ENCODE assay signal across 16 cellular contexts in the genomic region with DNA sequence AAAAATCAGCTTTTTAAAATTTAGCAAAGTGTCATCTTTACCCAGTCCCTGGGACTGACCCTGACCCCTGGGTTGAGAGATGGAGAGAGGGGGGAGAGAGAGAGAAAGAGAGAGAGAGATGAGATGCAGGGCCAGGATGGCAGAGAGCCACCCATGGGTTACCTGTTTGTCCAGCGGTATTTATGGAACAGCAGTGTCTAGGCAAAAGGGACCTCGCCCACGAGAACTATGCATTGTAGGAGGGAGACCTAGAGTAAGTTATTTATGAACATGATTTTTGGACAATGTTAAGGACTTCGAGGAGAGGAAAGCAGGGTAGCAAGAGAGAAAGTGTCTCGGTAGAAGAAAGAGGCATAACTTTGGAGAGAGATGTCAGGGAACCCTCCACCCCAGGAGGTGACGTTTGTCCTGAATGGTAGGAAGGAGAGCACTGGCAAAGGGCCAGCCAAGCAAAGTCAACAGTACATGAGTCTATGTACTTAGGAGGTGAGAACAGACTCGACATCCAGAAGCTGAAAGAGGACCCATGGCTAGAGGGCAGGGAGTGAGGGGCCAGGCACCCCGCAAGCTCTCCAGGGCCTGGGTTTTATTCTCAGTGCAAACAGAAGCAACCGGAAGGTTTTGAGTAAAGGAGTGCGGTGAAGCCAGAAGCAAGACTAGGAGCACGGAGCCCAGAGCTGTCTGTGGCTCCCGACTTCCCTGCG. TPM values are rescaled to one million over a fixed set of nuclear protein-coding genes. Genes with fewer than 3 reads are reported as not detected.
DNase-seq lines count a peak whose midpoint lies in the region; ATAC-seq, FAIRE-seq and TF ChIP-seq lines count a peak whose summit lies in the region.
"Had no signal": no experiment of that assay in that cellular context is flagged by ENCODE, and none has a peak within 500 bp of the region (broad histone marks: within the 10 kb centered on the region; RNA-seq: fewer than 3 reads in every experiment).

No MANE protein-coding gene starts in this region.

- H3K9me3 ChIP-seq in HEK293 (ENCODE audit: control insufficient read depth, insufficient read depth, low read depth, low read length) (no peaks in the 10 kb centered on the region), colonic mucosa (no peaks in the 10 kb centered on the region)
- H3K9me3 ChIP-seq: esophagus muscularis mucosa had no signal

- H3K27me3 ChIP-seq in colonic mucosa: no peaks in the 10 kb centered on the region

- H3K27ac Mint-ChIP-seq in nephron progenitor cell: no peak overlapping the region
- H3K27ac Mint-ChIP-seq: activated CD8-positive, alpha-beta T cell treated with anti-CD3 and anti-CD28 coated beads for 36 hours; activated naive CD8-positive, alpha-beta T cell treated with anti-CD3 and anti-CD28 coated beads, Interleukin-2, amount 10 ng/mL, durations not matched to agents 7 days and 5 days; CD8-positive, alpha-beta T cell had no signal

- H3K4me3 ChIP-seq in HEK293 (ENCODE audit: low read depth, low read length): no peak overlapping the region
- no peak overlapping the region for H3K4me3 ChIP-seq in colonic mucosa
- H3K4me3 ChIP-seq: esophagus muscularis mucosa had no signal

- no peaks in the 10 kb centered on the region for H3K36me3 ChIP-seq in HEK293 (ENCODE audit: control insufficient read depth in 2 of 2, insufficient read depth in 1 of 2, low read length in 2 of 2)
- no peaks in the 10 kb centered on the region for H3K36me3 ChIP-seq in colonic mucosa
- H3K36me3 ChIP-seq: esophagus muscularis mucosa had no signal

- peak; percentile 21 for DNase-seq in COLO668 (lab: John Stamatoyannopoulos, UW; ENCODE audit: unreplicated experiment)
- peak; percentile 50 for DNase-seq in colonic mucosa
- DNase-seq in mucosa of gallbladder (ENCODE audit: low spot score): peak; percentile 57
- no peak for DNase-seq in GDM1 (lab: John Stamatoyannopoulos, UW)
- no peak for DNase-seq in nephron progenitor cell
- DNase-seq in RCC 7860 (ENCODE audit: low spot score): no peak
- DNase-seq: activated CD8-positive, alpha-beta T cell treated with anti-CD3 and anti-CD28 coated beads for 36 hours; activated naive CD8-positive, alpha-beta T cell treated with anti-CD3 and anti-CD28 coated beads, Interleukin-2, amount 10 ng/mL, durations not matched to agents 7 days and 5 days; CD8-positive, alpha-beta T cell; NCI-H2081; NCI-H774; nucleus accumbens; substantia nigra had no signal

- POLR2A ChIA-PET in HEK293 (lab: Yijun Ruan, JAX): no interaction called here

- H3K9me3 Mint-ChIP-seq in nephron progenitor cell: no peaks in the 10 kb centered on the region
- H3K9me3 Mint-ChIP-seq: activated CD8-positive, alpha-beta T cell treated with anti-CD3 and anti-CD28 coated beads for 36 hours; activated naive CD8-positive, alpha-beta T cell treated with anti-CD3 and anti-CD28 coated beads, Interleukin-2, amount 10 ng/mL, durations not matched to agents 7 days and 5 days; CD8-positive, alpha-beta T cell had no signal

- no peak overlapping the region for H3K9ac ChIP-seq in colonic mucosa (ENCODE audit: low read depth in 2 of 2, low read length in 2 of 2)

- H3K4me1 Mint-ChIP-seq in nephron progenitor cell: peaks cover 71% of the 10 kb centered on the region
- H3K4me1 Mint-ChIP-seq: activated naive CD8-positive, alpha-beta T cell treated with anti-CD3 and anti-CD28 coated beads, Interleukin-2, amount 10 ng/mL, durations not matched to agents 7 days and 5 days had no signal

- no peak for FAIRE-seq in RCC 7860 (lab: Jason Lieb, UNC)

- no peaks in the 10 kb centered on the region for H3K36me3 Mint-ChIP-seq in nephron progenitor cell (ENCODE audit: low read depth)
- H3K36me3 Mint-ChIP-seq: activated naive CD8-positive, alpha-beta T cell treated with anti-CD3 and anti-CD28 coated beads, Interleukin-2, amount 10 ng/mL, durations not matched to agents 7 days and 5 days; CD8-positive, alpha-beta T cell had no signal

- H3K27me3 Mint-ChIP-seq in nephron progenitor cell (ENCODE audit: low read depth, poor library complexity): peaks cover 17% of the 10 kb centered on the region

- no peak for ATAC-seq in HG03571 (IDR thresholded peaks at IDR 0.05; ENCODE audit: unreplicated experiment)
- ATAC-seq: activated CD8-positive, alpha-beta T cell treated with anti-CD3 and anti-CD28 coated beads for 36 hours; CD8-positive, alpha-beta T cell had no signal

- no peak overlapping the region for H3K4me3 Mint-ChIP-seq in nephron progenitor cell
- H3K4me3 Mint-ChIP-seq: activated CD8-positive, alpha-beta T cell treated with anti-CD3 and anti-CD28 coated beads for 36 hours; activated naive CD8-positive, alpha-beta T cell treated with anti-CD3 and anti-CD28 coated beads, Interleukin-2, amount 10 ng/mL, durations not matched to agents 7 days and 5 days; CD8-positive, alpha-beta T cell had no signal

- CTCF ChIA-PET in HEK293 (lab: Yijun Ruan, JAX): interaction anchor here (0.7 to 0.9 kb wide), 2 partner anchors 12 to 116 kb away, joined by 3 to 4 read pairs; no protein-coding TSS in a partner anchor

- TF ChIP-seq CTCF in HEK293 (tag by site-specific recombination; IDR thresholded peaks at IDR 0.05) (no peak), colonic mucosa (IDR thresholded peaks at IDR 0.05) (no peak), nephron progenitor cell (IDR thresholded peaks at IDR 0.05) (no peak)

- H3K27ac ChIP-seq in HEK293 (ENCODE audit: extremely low read depth, low read depth, low read length) (no peak overlapping the region), colonic mucosa (no peak overlapping the region)
- H3K27ac ChIP-seq: esophagus muscularis mucosa had no signal

- intact Hi-C loops in colonic mucosa (cut with DNase I): no loop called here

- peaks cover 18% of the 10 kb centered on the region for H3K4me1 ChIP-seq in HEK293 (ENCODE audit: control insufficient read depth, insufficient read depth, low read length)
- no peaks in the 10 kb centered on the region for H3K4me1 ChIP-seq in colonic mucosa

TF ChIP-seq in HEK293, 187 proteins besides CTCF, POLR2A, EP300 and RAD21 (continues in another document):
- TF ChIP-seq ELK4 (IDR thresholded peaks at IDR 0.05; ENCODE audit: borderline replicate concordance, low read depth, low read length): no peak
- no peak for TF ChIP-seq ZNF76 (tag by site-specific recombination; IDR thresholded peaks at IDR 0.05; ENCODE audit: borderline replicate concordance, low read depth)
- TF ChIP-seq, protein P1, sequence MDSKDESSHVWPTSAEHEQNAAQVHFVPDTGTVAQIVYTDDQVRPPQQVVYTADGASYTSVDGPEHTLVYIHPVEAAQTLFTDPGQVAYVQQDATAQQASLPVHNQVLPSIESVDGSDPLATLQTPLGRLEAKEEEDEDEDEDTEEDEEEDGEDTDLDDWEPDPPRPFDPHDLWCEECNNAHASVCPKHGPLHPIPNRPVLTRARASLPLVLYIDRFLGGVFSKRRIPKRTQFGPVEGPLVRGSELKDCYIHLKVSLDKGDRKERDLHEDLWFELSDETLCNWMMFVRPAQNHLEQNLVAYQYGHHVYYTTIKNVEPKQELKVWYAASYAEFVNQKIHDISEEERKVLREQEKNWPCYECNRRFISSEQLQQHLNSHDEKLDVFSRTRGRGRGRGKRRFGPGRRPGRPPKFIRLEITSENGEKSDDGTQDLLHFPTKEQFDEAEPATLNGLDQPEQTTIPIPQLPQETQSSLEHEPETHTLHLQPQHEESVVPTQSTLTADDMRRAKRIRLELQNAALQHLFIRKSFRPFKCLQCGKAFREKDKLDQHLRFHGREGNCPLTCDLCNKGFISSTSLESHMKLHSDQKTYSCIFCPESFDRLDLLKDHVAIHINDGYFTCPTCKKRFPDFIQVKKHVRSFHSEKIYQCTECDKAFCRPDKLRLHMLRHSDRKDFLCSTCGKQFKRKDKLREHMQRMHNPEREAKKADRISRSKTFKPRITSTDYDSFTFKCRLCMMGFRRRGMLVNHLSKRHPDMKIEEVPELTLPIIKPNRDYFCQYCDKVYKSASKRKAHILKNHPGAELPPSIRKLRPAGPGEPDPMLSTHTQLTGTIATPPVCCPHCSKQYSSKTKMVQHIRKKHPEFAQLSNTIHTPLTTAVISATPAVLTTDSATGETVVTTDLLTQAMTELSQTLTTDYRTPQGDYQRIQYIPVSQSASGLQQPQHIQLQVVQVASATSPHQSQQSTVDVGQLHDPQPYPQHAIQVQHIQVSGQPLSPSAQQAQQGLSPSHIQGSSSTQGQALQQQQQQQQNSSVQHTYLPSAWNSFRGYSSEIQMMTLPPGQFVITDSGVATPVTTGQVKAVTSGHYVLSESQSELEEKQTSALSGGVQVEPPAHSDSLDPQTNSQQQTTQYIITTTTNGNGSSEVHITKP (tag by site-specific recombination; IDR thresholded peaks at IDR 0.05): no peak
- peak; percentile 43; the same call in 1 of the 2 replicates for TF ChIP-seq ZNF423 (tag by site-specific recombination; IDR thresholded peaks at IDR 0.05)
- no peak for TF ChIP-seq ZNF223 (tag by site-specific recombination; IDR thresholded peaks at IDR 0.05)
- no peak for TF ChIP-seq PRDM1 (tag by site-specific recombination; IDR thresholded peaks at IDR 0.05)
- TF ChIP-seq ZNF169 (tag by site-specific recombination; IDR thresholded peaks at IDR 0.05): no peak
- no peak for TF ChIP-seq ZNF175 (tag by site-specific recombination; IDR thresholded peaks at IDR 0.05)
- no peak for TF ChIP-seq ZNF449 (tag by site-specific recombination; IDR thresholded peaks at IDR 0.05)

RNA-seq across cellular contexts. Expression of gene MSX2, which starts 30.5 kb away (rescaled TPM):
- under 1 TPM; 0.17 to 0.88 TPM for total RNA-seq in colonic mucosa
- total RNA-seq in mucosa of gallbladder: 2.5 TPM
- total RNA-seq: activated CD8-positive, alpha-beta T cell treated with anti-CD3 and anti-CD28 coated beads for 36 hours; activated naive CD8-positive, alpha-beta T cell treated with anti-CD3 and anti-CD28 coated beads, Interleukin-2, amount 10 ng/mL, durations not matched to agents 7 days and 5 days; CD8-positive, alpha-beta T cell had no signal

Comparison
In these comparisons a context has a peak if more than half of its experiments do, and no peak if none do; other contexts are left out.
1. DNase-seq: peak in COLO668 (single experiment), colonic mucosa (single experiment) and mucosa of gallbladder (single experiment); none in GDM1 (single experiment), nephron progenitor cell (single experiment) and RCC 7860 (single experiment).